In genomic region chr19:6739390-6739883, GRCh38 we compare ENCODE assay signal across 1 cellular context.
TF ChIP-seq lines count a peak whose summit lies in the region.

TRIP10 (plus strand) TSS chr19:6739680; CDS start chr19:6739762, 82 bp downstream.

TF ChIP-seq in K562, 482 proteins besides CTCF, POLR2A, EP300 and RAD21 (continued from another document):
- TF ChIP-seq, protein P1, sequence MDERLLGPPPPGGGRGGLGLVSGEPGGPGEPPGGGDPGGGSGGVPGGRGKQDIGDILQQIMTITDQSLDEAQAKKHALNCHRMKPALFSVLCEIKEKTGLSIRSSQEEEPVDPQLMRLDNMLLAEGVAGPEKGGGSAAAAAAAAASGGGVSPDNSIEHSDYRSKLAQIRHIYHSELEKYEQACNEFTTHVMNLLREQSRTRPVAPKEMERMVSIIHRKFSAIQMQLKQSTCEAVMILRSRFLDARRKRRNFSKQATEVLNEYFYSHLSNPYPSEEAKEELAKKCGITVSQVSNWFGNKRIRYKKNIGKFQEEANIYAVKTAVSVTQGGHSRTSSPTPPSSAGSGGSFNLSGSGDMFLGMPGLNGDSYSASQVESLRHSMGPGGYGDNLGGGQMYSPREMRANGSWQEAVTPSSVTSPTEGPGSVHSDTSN (CRISPR knock-in tag; IDR thresholded peaks at IDR 0.05; ENCODE audit: low read depth), result no peak
- TF ChIP-seq, protein P1 (tag; conservative IDR thresholded peaks at IDR 0.05; ENCODE audit: low read depth), result no peak
- no peak for TF ChIP-seq HDAC6 (IDR thresholded peaks at IDR 0.05; ENCODE audit: low read depth, low read length)
- peak; percentile 58; the same call in 1 of the 2 replicates for TF ChIP-seq POLR2G (IDR thresholded peaks at IDR 0.05; ENCODE audit: low read depth, low read length)
- TF ChIP-seq, protein P2, sequence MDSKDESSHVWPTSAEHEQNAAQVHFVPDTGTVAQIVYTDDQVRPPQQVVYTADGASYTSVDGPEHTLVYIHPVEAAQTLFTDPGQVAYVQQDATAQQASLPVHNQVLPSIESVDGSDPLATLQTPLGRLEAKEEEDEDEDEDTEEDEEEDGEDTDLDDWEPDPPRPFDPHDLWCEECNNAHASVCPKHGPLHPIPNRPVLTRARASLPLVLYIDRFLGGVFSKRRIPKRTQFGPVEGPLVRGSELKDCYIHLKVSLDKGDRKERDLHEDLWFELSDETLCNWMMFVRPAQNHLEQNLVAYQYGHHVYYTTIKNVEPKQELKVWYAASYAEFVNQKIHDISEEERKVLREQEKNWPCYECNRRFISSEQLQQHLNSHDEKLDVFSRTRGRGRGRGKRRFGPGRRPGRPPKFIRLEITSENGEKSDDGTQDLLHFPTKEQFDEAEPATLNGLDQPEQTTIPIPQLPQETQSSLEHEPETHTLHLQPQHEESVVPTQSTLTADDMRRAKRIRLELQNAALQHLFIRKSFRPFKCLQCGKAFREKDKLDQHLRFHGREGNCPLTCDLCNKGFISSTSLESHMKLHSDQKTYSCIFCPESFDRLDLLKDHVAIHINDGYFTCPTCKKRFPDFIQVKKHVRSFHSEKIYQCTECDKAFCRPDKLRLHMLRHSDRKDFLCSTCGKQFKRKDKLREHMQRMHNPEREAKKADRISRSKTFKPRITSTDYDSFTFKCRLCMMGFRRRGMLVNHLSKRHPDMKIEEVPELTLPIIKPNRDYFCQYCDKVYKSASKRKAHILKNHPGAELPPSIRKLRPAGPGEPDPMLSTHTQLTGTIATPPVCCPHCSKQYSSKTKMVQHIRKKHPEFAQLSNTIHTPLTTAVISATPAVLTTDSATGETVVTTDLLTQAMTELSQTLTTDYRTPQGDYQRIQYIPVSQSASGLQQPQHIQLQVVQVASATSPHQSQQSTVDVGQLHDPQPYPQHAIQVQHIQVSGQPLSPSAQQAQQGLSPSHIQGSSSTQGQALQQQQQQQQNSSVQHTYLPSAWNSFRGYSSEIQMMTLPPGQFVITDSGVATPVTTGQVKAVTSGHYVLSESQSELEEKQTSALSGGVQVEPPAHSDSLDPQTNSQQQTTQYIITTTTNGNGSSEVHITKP (IDR thresholded peaks at IDR 0.05; ENCODE audit: partially characterized antibody), result peak; percentile 76
- TF ChIP-seq TRIM24 (IDR thresholded peaks at IDR 0.05), result no peak
- TF ChIP-seq, protein P3, sequence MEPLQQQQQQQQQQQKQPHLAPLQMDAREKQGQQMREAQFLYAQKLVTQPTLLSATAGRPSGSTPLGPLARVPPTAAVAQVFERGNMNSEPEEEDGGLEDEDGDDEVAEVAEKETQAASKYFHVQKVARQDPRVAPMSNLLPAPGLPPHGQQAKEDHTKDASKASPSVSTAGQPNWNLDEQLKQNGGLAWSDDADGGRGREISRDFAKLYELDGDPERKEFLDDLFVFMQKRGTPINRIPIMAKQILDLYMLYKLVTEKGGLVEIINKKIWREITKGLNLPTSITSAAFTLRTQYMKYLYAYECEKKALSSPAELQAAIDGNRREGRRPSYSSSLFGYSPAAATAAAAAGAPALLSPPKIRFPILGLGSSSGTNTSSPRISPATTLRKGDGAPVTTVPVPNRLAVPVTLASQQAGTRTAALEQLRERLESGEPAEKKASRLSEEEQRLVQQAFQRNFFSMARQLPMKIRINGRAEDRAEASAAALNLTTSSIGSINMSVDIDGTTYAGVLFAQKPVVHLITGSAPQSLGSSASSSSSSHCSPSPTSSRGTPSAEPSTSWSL (CRISPR knock-in tag; IDR thresholded peaks at IDR 0.05; ENCODE audit: borderline replicate concordance), result no peak
- no peak for TF ChIP-seq FOXK1 (CRISPR knock-in tag; IDR thresholded peaks at IDR 0.05; ENCODE audit: borderline replicate concordance)
- TF ChIP-seq, protein P4, sequence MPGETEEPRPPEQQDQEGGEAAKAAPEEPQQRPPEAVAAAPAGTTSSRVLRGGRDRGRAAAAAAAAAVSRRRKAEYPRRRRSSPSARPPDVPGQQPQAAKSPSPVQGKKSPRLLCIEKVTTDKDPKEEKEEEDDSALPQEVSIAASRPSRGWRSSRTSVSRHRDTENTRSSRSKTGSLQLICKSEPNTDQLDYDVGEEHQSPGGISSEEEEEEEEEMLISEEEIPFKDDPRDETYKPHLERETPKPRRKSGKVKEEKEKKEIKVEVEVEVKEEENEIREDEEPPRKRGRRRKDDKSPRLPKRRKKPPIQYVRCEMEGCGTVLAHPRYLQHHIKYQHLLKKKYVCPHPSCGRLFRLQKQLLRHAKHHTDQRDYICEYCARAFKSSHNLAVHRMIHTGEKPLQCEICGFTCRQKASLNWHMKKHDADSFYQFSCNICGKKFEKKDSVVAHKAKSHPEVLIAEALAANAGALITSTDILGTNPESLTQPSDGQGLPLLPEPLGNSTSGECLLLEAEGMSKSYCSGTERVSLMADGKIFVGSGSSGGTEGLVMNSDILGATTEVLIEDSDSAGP (CRISPR knock-in tag; IDR thresholded peaks at IDR 0.05), result peak; percentile 95
- no peak for TF ChIP-seq CAMTA2 (CRISPR knock-in tag; conservative IDR thresholded peaks at IDR 0.05)
- TF ChIP-seq BDP1 (IDR thresholded peaks at IDR 0.05; ENCODE audit: insufficient read depth, insufficient read length), result no peak
- no peak for TF ChIP-seq LEF1 (IDR thresholded peaks at IDR 0.05)
- no peak for TF ChIP-seq MYNN (IDR thresholded peaks at IDR 0.05)
- TF ChIP-seq MYNN (CRISPR knock-in tag; IDR thresholded peaks at IDR 0.05), result no peak
- TF ChIP-seq GABPB2 (CRISPR knock-in tag; conservative IDR thresholded peaks at IDR 0.05), result no peak
- TF ChIP-seq, protein P5, sequence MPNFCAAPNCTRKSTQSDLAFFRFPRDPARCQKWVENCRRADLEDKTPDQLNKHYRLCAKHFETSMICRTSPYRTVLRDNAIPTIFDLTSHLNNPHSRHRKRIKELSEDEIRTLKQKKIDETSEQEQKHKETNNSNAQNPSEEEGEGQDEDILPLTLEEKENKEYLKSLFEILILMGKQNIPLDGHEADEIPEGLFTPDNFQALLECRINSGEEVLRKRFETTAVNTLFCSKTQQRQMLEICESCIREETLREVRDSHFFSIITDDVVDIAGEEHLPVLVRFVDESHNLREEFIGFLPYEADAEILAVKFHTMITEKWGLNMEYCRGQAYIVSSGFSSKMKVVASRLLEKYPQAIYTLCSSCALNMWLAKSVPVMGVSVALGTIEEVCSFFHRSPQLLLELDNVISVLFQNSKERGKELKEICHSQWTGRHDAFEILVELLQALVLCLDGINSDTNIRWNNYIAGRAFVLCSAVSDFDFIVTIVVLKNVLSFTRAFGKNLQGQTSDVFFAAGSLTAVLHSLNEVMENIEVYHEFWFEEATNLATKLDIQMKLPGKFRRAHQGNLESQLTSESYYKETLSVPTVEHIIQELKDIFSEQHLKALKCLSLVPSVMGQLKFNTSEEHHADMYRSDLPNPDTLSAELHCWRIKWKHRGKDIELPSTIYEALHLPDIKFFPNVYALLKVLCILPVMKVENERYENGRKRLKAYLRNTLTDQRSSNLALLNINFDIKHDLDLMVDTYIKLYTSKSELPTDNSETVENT (CRISPR knock-in tag; IDR thresholded peaks at IDR 0.05), result no peak
- TF ChIP-seq MTA2 (IDR thresholded peaks at IDR 0.05; ENCODE audit: low read depth), result no peak
- no peak; the same call in 1 of the 2 replicates for TF ChIP-seq RBFOX2 (IDR thresholded peaks at IDR 0.05; ENCODE audit: low read depth, low read length)
- TF ChIP-seq ZBTB5 (IDR thresholded peaks at IDR 0.05), result no peak
- no peak for TF ChIP-seq DIDO1 (tag; IDR thresholded peaks at IDR 0.05; ENCODE audit: low read depth)
- TF ChIP-seq, protein P6, sequence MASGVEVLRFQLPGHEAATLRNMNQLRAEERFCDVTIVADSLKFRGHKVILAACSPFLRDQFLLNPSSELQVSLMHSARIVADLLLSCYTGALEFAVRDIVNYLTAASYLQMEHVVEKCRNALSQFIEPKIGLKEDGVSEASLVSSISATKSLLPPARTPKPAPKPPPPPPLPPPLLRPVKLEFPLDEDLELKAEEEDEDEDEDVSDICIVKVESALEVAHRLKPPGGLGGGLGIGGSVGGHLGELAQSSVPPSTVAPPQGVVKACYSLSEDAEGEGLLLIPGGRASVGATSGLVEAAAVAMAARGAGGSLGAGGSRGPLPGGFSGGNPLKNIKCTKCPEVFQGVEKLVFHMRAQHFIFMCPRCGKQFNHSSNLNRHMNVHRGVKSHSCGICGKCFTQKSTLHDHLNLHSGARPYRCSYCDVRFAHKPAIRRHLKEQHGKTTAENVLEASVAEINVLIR (CRISPR knock-in tag; IDR thresholded peaks at IDR 0.05), result no peak
- no peak for TF ChIP-seq COPS2 (conservative IDR thresholded peaks at IDR 0.05)
- 0 out of 4 replicates have a peak, but pooled peaks of 1 of the 2 experiments have one; percentile 50 for TF ChIP-seq SIN3A (IDR thresholded peaks at IDR 0.05; ENCODE audit: borderline replicate concordance in 2 of 2, control insufficient read depth in 1 of 2, low read depth in 2 of 2, low read length in 2 of 2)
- TF ChIP-seq IRF1 (CRISPR knock-in tag; IDR thresholded peaks at IDR 0.05; ENCODE audit: borderline replicate concordance), result no peak
- TF ChIP-seq MEF2A (IDR thresholded peaks at IDR 0.05; ENCODE audit: control insufficient read depth, low read depth, low read length), result 0 out of 2 replicates have a peak, but pooled peaks have one; percentile 10
- no peak for TF ChIP-seq FOSL1 (tag; conservative IDR thresholded peaks at IDR 0.05)
- TF ChIP-seq SUPT5H (IDR thresholded peaks at IDR 0.05), result 0 out of 2 replicates have a peak, but pooled peaks have one; percentile 31
